Comparison of ENCODE assay signal across 9 cellular contexts in the genomic region with DNA sequence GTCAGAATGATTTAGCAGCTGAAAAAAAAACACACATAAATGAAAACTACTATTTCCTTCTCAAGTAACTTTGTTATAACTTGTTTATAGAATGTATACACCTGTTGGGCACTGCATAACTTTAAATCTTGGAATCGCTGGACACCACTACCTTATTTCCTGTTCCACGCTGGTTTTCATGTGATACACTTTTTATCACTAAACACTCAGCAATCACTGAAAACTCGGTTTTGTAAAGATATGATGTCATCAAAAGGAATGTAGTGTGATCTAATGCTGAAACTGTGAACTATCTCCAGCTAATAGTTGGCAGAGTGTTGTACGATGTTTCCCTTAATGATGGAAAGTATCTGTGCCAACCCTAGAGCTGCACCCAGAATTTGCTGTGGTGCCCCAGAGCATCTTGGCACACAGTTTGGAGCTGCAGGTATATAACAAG.
DNase-seq lines count a peak whose midpoint lies in the region; ATAC-seq lines count a peak whose summit lies in the region.
"Had no signal": no experiment of that assay in that cellular context is flagged by ENCODE, and none has a peak within 500 bp of the region (broad histone marks: within the 10 kb centered on the region; RNA-seq: fewer than 3 reads in every experiment).

No MANE protein-coding gene starts in this region.

- CTCF ChIA-PET in activated CD4-positive, alpha-beta T cell treated with anti-CD3 and anti-CD28 coated beads for 36 hours (lab: Charles Lee), result interaction anchor here (1.8 kb wide), 1 partner anchor 12 kb away, joined by 6 read pairs; no protein-coding TSS in a partner anchor

- H3K27me3 Mint-ChIP-seq in activated CD4-positive, alpha-beta T cell treated with anti-CD3 and anti-CD28 coated beads for 36 hours, result no peaks in the 10 kb centered on the region
- no peaks in the 10 kb centered on the region for H3K27me3 Mint-ChIP-seq in activated naive CD8-positive, alpha-beta T cell treated with anti-CD3 and anti-CD28 coated beads, Interleukin-2, amount 10 ng/mL, durations not matched to agents 7 days and 5 days
- no peaks in the 10 kb centered on the region for H3K27me3 Mint-ChIP-seq in stimulated activated naive CD8-positive, alpha-beta T cell treated with anti-CD3 and anti-CD28 coated beads, Interleukin-15, amount 100 ng/mL, for 72 hours

- H3K4me1 Mint-ChIP-seq in activated CD4-positive, alpha-beta T cell treated with anti-CD3 and anti-CD28 coated beads for 36 hours, result peaks cover 61% of the 10 kb centered on the region
- peaks cover 46% of the 10 kb centered on the region for H3K4me1 Mint-ChIP-seq in activated naive CD8-positive, alpha-beta T cell treated with anti-CD3 and anti-CD28 coated beads, Interleukin-2, amount 10 ng/mL, durations not matched to agents 7 days and 5 days
- H3K4me1 Mint-ChIP-seq in stimulated activated naive CD8-positive, alpha-beta T cell treated with anti-CD3 and anti-CD28 coated beads, Interleukin-15, amount 100 ng/mL, for 72 hours, result peaks cover 69% of the 10 kb centered on the region
- H3K4me1 Mint-ChIP-seq: GM23338 had no signal

- no peak overlapping the region for H3K4me3 Mint-ChIP-seq in activated CD4-positive, alpha-beta T cell treated with anti-CD3 and anti-CD28 coated beads for 36 hours
- no peak overlapping the region for H3K4me3 Mint-ChIP-seq in activated naive CD8-positive, alpha-beta T cell treated with anti-CD3 and anti-CD28 coated beads, Interleukin-2, amount 10 ng/mL, durations not matched to agents 7 days and 5 days
- H3K4me3 Mint-ChIP-seq in stimulated activated naive CD8-positive, alpha-beta T cell treated with anti-CD3 and anti-CD28 coated beads, Interleukin-15, amount 100 ng/mL, for 72 hours, result no peak overlapping the region
- H3K4me3 Mint-ChIP-seq: GM23338 had no signal

- H3K9me3 Mint-ChIP-seq in activated CD4-positive, alpha-beta T cell treated with anti-CD3 and anti-CD28 coated beads for 36 hours (ENCODE audit: low read depth), result no peaks in the 10 kb centered on the region
- H3K9me3 Mint-ChIP-seq in activated naive CD8-positive, alpha-beta T cell treated with anti-CD3 and anti-CD28 coated beads, Interleukin-2, amount 10 ng/mL, durations not matched to agents 7 days and 5 days, result peaks cover 2% of the 10 kb centered on the region
- no peaks in the 10 kb centered on the region for H3K9me3 Mint-ChIP-seq in stimulated activated naive CD8-positive, alpha-beta T cell treated with anti-CD3 and anti-CD28 coated beads, Interleukin-15, amount 100 ng/mL, for 72 hours
- H3K9me3 Mint-ChIP-seq: GM23338 had no signal

- intact Hi-C loops in activated CD4-positive, alpha-beta T cell treated with anti-CD3 and anti-CD28 coated beads for 36 hours (cut with DNase I, micrococcal nuclease), result loop anchor here in 1 of 2 experiments (2.0 kb wide), 1 partner anchor 14 kb away; no protein-coding TSS in a partner anchor
- intact Hi-C loops in left cardiac atrium (cut with DNase I) (no loop called here), posterior vena cava (cut with DNase I) (no loop called here)

- no peak for DNase-seq in activated CD4-positive, alpha-beta T cell treated with anti-CD3 and anti-CD28 coated beads for 36 hours
- no peak for DNase-seq in activated CD4-positive, alpha-beta T cell treated with anti-CD3 and anti-CD28 coated beads, Interleukin-2, amount 50 U/mL, for 1 hour
- no peak for DNase-seq in activated naive CD8-positive, alpha-beta T cell treated with anti-CD3 and anti-CD28 coated beads, Interleukin-2, amount 10 ng/mL, durations not matched to agents 7 days and 5 days
- DNase-seq in left cardiac atrium (no peak), mucosa of gallbladder (ENCODE audit: low spot score) (no peak), posterior vena cava (ENCODE audit: low spot score) (no peak), dedifferentiated amniotic fluid mesenchymal stem cell (ENCODE audit: extremely low spot score) (no peak)
- no peak for DNase-seq in stimulated activated naive CD8-positive, alpha-beta T cell treated with anti-CD3 and anti-CD28 coated beads, Interleukin-15, amount 100 ng/mL, for 72 hours

- H3K36me3 Mint-ChIP-seq in activated CD4-positive, alpha-beta T cell treated with anti-CD3 and anti-CD28 coated beads for 36 hours (ENCODE audit: low read depth), result peaks cover 55% of the 10 kb centered on the region
- H3K36me3 Mint-ChIP-seq in activated naive CD8-positive, alpha-beta T cell treated with anti-CD3 and anti-CD28 coated beads, Interleukin-2, amount 10 ng/mL, durations not matched to agents 7 days and 5 days, result peaks cover 31% of the 10 kb centered on the region

- POLR2A ChIA-PET in activated CD4-positive, alpha-beta T cell treated with anti-CD3 and anti-CD28 coated beads for 36 hours (lab: Charles Lee), result no interaction called here
- POLR2A ChIA-PET in activated naive CD8-positive, alpha-beta T cell treated with anti-CD3 and anti-CD28 coated beads, Interleukin-2, amount 10 ng/mL, durations not matched to agents 7 days and 5 days (lab: Charles Lee), result interaction anchor here (1.0 to 1.4 kb wide), 2 partner anchors 9 to 10 kb away, joined by 3 read pairs; no protein-coding TSS in a partner anchor

- peak overlapping the region; percentile 68 for H3K27ac Mint-ChIP-seq in activated CD4-positive, alpha-beta T cell treated with anti-CD3 and anti-CD28 coated beads for 36 hours
- no peak overlapping the region for H3K27ac Mint-ChIP-seq in activated naive CD8-positive, alpha-beta T cell treated with anti-CD3 and anti-CD28 coated beads, Interleukin-2, amount 10 ng/mL, durations not matched to agents 7 days and 5 days
- H3K27ac Mint-ChIP-seq in stimulated activated naive CD8-positive, alpha-beta T cell treated with anti-CD3 and anti-CD28 coated beads, Interleukin-15, amount 100 ng/mL, for 72 hours, result peak overlapping the region; percentile 67 to 78
- H3K27ac Mint-ChIP-seq: GM23338 had no signal

- peak; percentile 51 for ATAC-seq in activated CD4-positive, alpha-beta T cell treated with anti-CD3 and anti-CD28 coated beads for 36 hours
- peak; percentile 24 for ATAC-seq in activated naive CD8-positive, alpha-beta T cell treated with anti-CD3 and anti-CD28 coated beads, Interleukin-2, amount 10 ng/mL, durations not matched to agents 7 days and 5 days (ENCODE audit: low read depth)
- peak; percentile 61 to 89 for ATAC-seq in left cardiac atrium
- ATAC-seq in stimulated activated naive CD8-positive, alpha-beta T cell treated with anti-CD3 and anti-CD28 coated beads, Interleukin-15, amount 100 ng/mL, for 72 hours, result peak; percentile 49
- ATAC-seq: GM23338 had no signal

Comparison
In these comparisons a context has a peak if more than half of its experiments do, and no peak if none do; other contexts are left out.
1. ATAC-seq: peak in every context shown above with its lines; median percentile 75 in left cardiac atrium; 51 in activated CD4-positive, alpha-beta T cell treated with anti-CD3 and anti-CD28 coated beads for 36 hours; 49 in stimulated activated naive CD8-positive, alpha-beta T cell treated with anti-CD3 and anti-CD28 coated beads, Interleukin-15, amount 100 ng/mL, for 72 hours; 24 in activated naive CD8-positive, alpha-beta T cell treated with anti-CD3 and anti-CD28 coated beads, Interleukin-2, amount 10 ng/mL, durations not matched to agents 7 days and 5 days.